In genomic region chr9:70455993-70456704, GRCh38 we compare ENCODE assay signal across 15 cellular contexts. TPM values are rescaled to one million over a fixed set of nuclear protein-coding genes. Genes with fewer than 3 reads are reported as not detected.
"Had no signal": no experiment of that assay in that cellular context is flagged by ENCODE, and none has a peak within 500 bp of the region (broad histone marks: within the 10 kb centered on the region; RNA-seq: fewer than 3 reads in every experiment).

No MANE protein-coding gene starts in this region.

- FAIRE-seq: astrocyte, colon, endothelial cell of umbilical vein, islet of Langerhans had no signal

- H3K9me3 ChIP-seq: SJSA1, thoracic aorta had no signal

- H3K36me3 ChIP-seq: cardiac muscle cell, SJSA1, thoracic aorta had no signal

- ATAC-seq: activated CD4-positive, alpha-beta T cell treated with anti-CD3 and anti-CD28 coated beads for 36 hours; foreskin keratinocyte; natural killer cell had no signal

- DNase-seq: activated CD4-positive, alpha-beta memory T cell treated with anti-CD3 and anti-CD28 coated beads, Interleukin-2, amount 10 ng/mL, durations not matched to agents 7 days and 5 days; activated CD4-positive, alpha-beta T cell treated with anti-CD3 and anti-CD28 coated beads for 36 hours; foreskin keratinocyte; head of caudate nucleus; natural killer cell; stimulated activated CD4-positive, alpha-beta T cell treated with anti-CD3 and anti-CD28 coated beads, Interleukin-4, amount 100 ng/mL, for 24 hours; T-helper 9 cell had no signal

- H3K4me1 ChIP-seq: foreskin keratinocyte, SJSA1 had no signal

- H3K27ac ChIP-seq: cardiac muscle cell, foreskin keratinocyte, SJSA1, VCaP had no signal

- H3K27me3 ChIP-seq: cardiac muscle cell, foreskin keratinocyte, SJSA1 had no signal

- H3K4me3 ChIP-seq: cardiac muscle cell, SJSA1, thoracic aorta had no signal

RNA-seq across cellular contexts. Expression of gene KLF9, which starts 41.7 kb away (rescaled TPM):
- polyA plus RNA-seq: cardiac muscle cell had no signal
